9 cellular contexts compared by ENCODE assay signal in genomic region chr5:178205749-178206047, GRCh38. TPM values are rescaled to one million over a fixed set of nuclear protein-coding genes. Genes with fewer than 3 reads are reported as not detected.
DNase-seq lines count a peak whose midpoint lies in the region; ATAC-seq, FAIRE-seq and TF ChIP-seq lines count a peak whose summit lies in the region.
"Had no signal": no experiment of that assay in that cellular context is flagged by ENCODE, and none has a peak within 500 bp of the region (broad histone marks: within the 10 kb centered on the region; RNA-seq: fewer than 3 reads in every experiment).

No MANE protein-coding gene starts in this region.

- peak overlapping the region in 1 of 2 experiments; percentile 70; a peak in 1 of 4 replicates for H3K27ac ChIP-seq in SK-N-SH (ENCODE audit: low read depth in 2 of 2, low read length in 1 of 2)
- peak overlapping the region in 1 of 2 donors; percentile 33 for H3K27ac ChIP-seq in kidney (ENCODE audit: low read depth in 2 of 2, low read length in 2 of 2)
- H3K27ac ChIP-seq in stomach, result peak overlapping the region; percentile 94 to 98 (median 96)

- TF ChIP-seq POLR2A in stomach (IDR thresholded peaks at IDR 0.05), result no peak

- H3K9ac ChIP-seq in SK-N-SH (peak overlapping the region; percentile 95), kidney (ENCODE audit: low read length in 2 of 2) (peak overlapping the region; percentile 38 to 68)

- no peak for ATAC-seq in SK-N-SH treated with all-trans-retinoic acid at 6 μM for 48 hours
- no peak for ATAC-seq in activated naive CD8-positive, alpha-beta T cell treated with anti-CD3 and anti-CD28 coated beads, Interleukin-2, amount 10 ng/mL, durations not matched to agents 7 days and 5 days (ENCODE audit: low read depth)

- POLR2A ChIA-PET in SK-N-SH (lab: Yijun Ruan, JAX), result no interaction called here
- POLR2A ChIA-PET in activated naive CD8-positive, alpha-beta T cell treated with anti-CD3 and anti-CD28 coated beads, Interleukin-2, amount 10 ng/mL, durations not matched to agents 7 days and 5 days (lab: Charles Lee), result interaction anchor here (0.9 to 2.4 kb wide), 6 partner anchors 9 to 52 kb away, joined by 3 to 12 read pairs (median 4); partner anchors contain the start of genes NHP2 and PHYKPL

- H3K9me3 ChIP-seq in SK-N-SH, result no peaks in the 10 kb centered on the region
- H3K9me3 ChIP-seq in kidney (ENCODE audit: control insufficient read depth in 1 of 2, low read length in 2 of 2), result no peaks in the 10 kb centered on the region
- no peaks in the 10 kb centered on the region for H3K9me3 ChIP-seq in stomach

- no peaks in the 10 kb centered on the region for H3K9me3 Mint-ChIP-seq in activated naive CD8-positive, alpha-beta T cell treated with anti-CD3 and anti-CD28 coated beads, Interleukin-2, amount 10 ng/mL, durations not matched to agents 7 days and 5 days

- peaks cover 3% of the 10 kb centered on the region for H3F3A ChIP-seq in SK-N-SH (replicated peaks; ENCODE audit: insufficient read depth)

- H3K36me3 Mint-ChIP-seq in activated naive CD8-positive, alpha-beta T cell treated with anti-CD3 and anti-CD28 coated beads, Interleukin-2, amount 10 ng/mL, durations not matched to agents 7 days and 5 days, result peaks cover 41% of the 10 kb centered on the region

- peak overlapping the region; percentile 80 for H3K27ac Mint-ChIP-seq in activated naive CD8-positive, alpha-beta T cell treated with anti-CD3 and anti-CD28 coated beads, Interleukin-2, amount 10 ng/mL, durations not matched to agents 7 days and 5 days

- peaks cover 37% of the 10 kb centered on the region for H3K4me1 Mint-ChIP-seq in activated naive CD8-positive, alpha-beta T cell treated with anti-CD3 and anti-CD28 coated beads, Interleukin-2, amount 10 ng/mL, durations not matched to agents 7 days and 5 days

- H3K79me2 ChIP-seq in SK-N-SH (ENCODE audit: insufficient read depth), result peaks cover 73% of the 10 kb centered on the region

- H3K4me3 ChIP-seq in SK-N-SH (ENCODE audit: low read depth in 2 of 2, low read length in 1 of 2), result peak overlapping the region; percentile 84 to 90
- H3K4me3 ChIP-seq in kidney (ENCODE audit: low read length in 2 of 2), result peak overlapping the region; percentile 92 to 96
- H3K4me3 ChIP-seq in stomach, result peak overlapping the region; percentile 82 to 99 (median 96)

- peak overlapping the region; percentile 94 for H3K4me2 ChIP-seq in SK-N-SH

- no peak overlapping the region for H2AFZ ChIP-seq in SK-N-SH (ENCODE audit: low read depth)

- H3K36me3 ChIP-seq in SK-N-SH (replicated peaks in 1 of 2; ENCODE audit: control insufficient read depth in 1 of 2, insufficient read depth in 2 of 2, low read length in 1 of 2) (peaks cover 43 to 47% of the 10 kb centered on the region in 2 experiments), kidney (ENCODE audit: control insufficient read depth in 1 of 2, insufficient read depth in 2 of 2, low read length in 2 of 2) (peaks cover 35 to 41% of the 10 kb centered on the region in 2 donors), stomach (peaks cover 42 to 45% (median 43%) of the 10 kb centered on the region in 4 donors)

- CTCF ChIA-PET in SK-N-SH (lab: Yijun Ruan, JAX), result interaction anchor here (2.3 kb wide), 1 partner anchor 27 kb away, joined by 6 read pairs; the partner anchor contains the start of gene PHYKPL

- peaks cover 55% of the 10 kb centered on the region for H4K20me1 ChIP-seq in SK-N-SH (ENCODE audit: insufficient read depth)

- TF ChIP-seq EP300 in SK-N-SH (IDR thresholded peaks at IDR 0.05; ENCODE audit: borderline replicate concordance in 1 of 2, low read depth in 1 of 2, low read length in 1 of 2) (no peak), stomach (IDR thresholded peaks at IDR 0.05) (no peak)

- TF ChIP-seq RAD21 in SK-N-SH (IDR thresholded peaks at IDR 0.05; ENCODE audit: low read length), result no peak

- DNase-seq in SK-N-SH (no peak), kidney (no peak), stomach (no peak), NCI-H2107 (lab: John Stamatoyannopoulos, UW) (no peak), occipital lobe (lab: John Stamatoyannopoulos, UW) (no peak), epidermal melanocyte (ENCODE audit: insufficient read length, low spot score) (no peak)
- DNase-seq in activated naive CD8-positive, alpha-beta T cell treated with anti-CD3 and anti-CD28 coated beads, Interleukin-2, amount 10 ng/mL, durations not matched to agents 7 days and 5 days, result no peak

- intact Hi-C loops in kidney (cut with DNase I), result no loop called here
- intact Hi-C loops in stomach (cut with DNase I; ENCODE audit: low total_unique reads), result no loop called here

- peak overlapping the region; percentile 84 for H3K4me3 Mint-ChIP-seq in activated naive CD8-positive, alpha-beta T cell treated with anti-CD3 and anti-CD28 coated beads, Interleukin-2, amount 10 ng/mL, durations not matched to agents 7 days and 5 days

- H3K27me3 Mint-ChIP-seq in activated naive CD8-positive, alpha-beta T cell treated with anti-CD3 and anti-CD28 coated beads, Interleukin-2, amount 10 ng/mL, durations not matched to agents 7 days and 5 days, result no peaks in the 10 kb centered on the region

- H3K9me2 ChIP-seq in SK-N-SH, result no peaks in the 10 kb centered on the region

- H3K27me3 ChIP-seq in SK-N-SH (ENCODE audit: insufficient read depth) (no peaks in the 10 kb centered on the region), stomach (no peaks in the 10 kb centered on the region)

- H3K4me1 ChIP-seq in SK-N-SH (ENCODE audit: control insufficient read depth in 1 of 2, insufficient read depth in 2 of 2, low read depth in 1 of 2, low read length in 1 of 2) (peaks cover 14 to 21% of the 10 kb centered on the region in 2 experiments), kidney (ENCODE audit: control insufficient read depth in 1 of 2, insufficient read depth in 1 of 2, low read depth in 1 of 2, low read length in 2 of 2) (peaks cover 11 to 15% of the 10 kb centered on the region in 2 donors), stomach (peaks cover 27 to 53% (median 48%) of the 10 kb centered on the region in 4 donors)

- WGBS in SK-N-SH (ENCODE audit: low lambda C conversion rate), result 2% methylated on average over 5 of the region's 5 CpGs
- 3 to 9% (median 4%) methylated on average over 5 of the region's 5 CpGs for WGBS in stomach, 5 donors

- TF ChIP-seq CTCF in SK-N-SH (IDR thresholded peaks at IDR 0.05) (no peak), kidney (IDR thresholded peaks at IDR 0.05; ENCODE audit: borderline replicate concordance, extremely low read depth, insufficient read depth) (no peak), stomach (IDR thresholded peaks at IDR 0.05) (no peak)

- FAIRE-seq in kidney (lab: Jason Lieb, UNC), result no peak
- FAIRE-seq: A204.1 had no signal

TF ChIP-seq in SK-N-SH, 30 proteins besides CTCF, POLR2A, EP300 and RAD21 (continues in another document):
- TF ChIP-seq GABPA (IDR thresholded peaks at IDR 0.05; ENCODE audit: low read depth) (no peak), CHD2 (IDR thresholded peaks at IDR 0.05; ENCODE audit: low read length, partially characterized antibody) (no peak)

TF ChIP-seq in SK-N-SH treated with all-trans-retinoic acid at 6 μM for 48 hours, 23 proteins besides CTCF, POLR2A, EP300 and RAD21 (continues in another document):
- TF ChIP-seq OSR1 (CRISPR knock-in tag; IDR thresholded peaks at IDR 0.05) (no peak), ZNF70 (CRISPR knock-in tag; IDR thresholded peaks at IDR 0.05) (no peak), ZFP3 (CRISPR knock-in tag; IDR thresholded peaks at IDR 0.05) (no peak), RARB (CRISPR knock-in tag; IDR thresholded peaks at IDR 0.05) (no peak), SNAI2 (CRISPR knock-in tag; IDR thresholded peaks at IDR 0.05) (no peak)

RNA-seq across cellular contexts. Expression of gene HNRNPAB, which starts 1.4 kb away (rescaled TPM):
- polyA plus RNA-seq in SK-N-SH (2012; rRNA removed) (157 and 164 TPM in 2 replicates), kidney (ENCODE audit: insufficient read depth, low read depth, low replicate concordance) (81.8 TPM), stomach (100 to 1,000 TPM; 115 to 139 (median 117) TPM)
- polyA plus RNA-seq in SK-N-SH (2012; cell fraction: cytosol; rRNA removed), result 179 and 207 TPM in 2 replicates
- 80.9 and 111 TPM in 2 replicates for polyA plus RNA-seq in SK-N-SH (2012; cell fraction: nucleus; rRNA removed)
- total RNA-seq in activated naive CD8-positive, alpha-beta T cell treated with anti-CD3 and anti-CD28 coated beads, Interleukin-2, amount 10 ng/mL, durations not matched to agents 7 days and 5 days, result 100 to 1,000 TPM; 183 to 198 TPM
- total RNA-seq in kidney (130 TPM), stomach (100 to 1,000 TPM in 2 of 5 donors, 10 to 100 TPM in 3; 25.1 to 327 (median 92.9) TPM), occipital lobe (45.5 TPM)

RNA-seq across cellular contexts. Expression of gene GMCL2, which starts 18.5 kb away (rescaled TPM):
- polyA plus RNA-seq in SK-N-SH (2012; rRNA removed) (not detected in 2 replicates), kidney (ENCODE audit: insufficient read depth, low read depth, low replicate concordance) (not detected), stomach (not detected)
- 0.01 TPM in 2 replicates for polyA plus RNA-seq in SK-N-SH (2012; cell fraction: cytosol; rRNA removed)
- polyA plus RNA-seq in SK-N-SH (2012; cell fraction: nucleus; rRNA removed), result not detected in 2 replicates
- not detected for total RNA-seq in activated naive CD8-positive, alpha-beta T cell treated with anti-CD3 and anti-CD28 coated beads, Interleukin-2, amount 10 ng/mL, durations not matched to agents 7 days and 5 days
- total RNA-seq in kidney (not detected), stomach (not detected), occipital lobe (not detected)

RNA-seq across cellular contexts. Expression of gene PHYKPL, which starts 26.9 kb away (rescaled TPM):
- polyA plus RNA-seq in SK-N-SH (2012; rRNA removed) (46.8 and 61.3 TPM in 2 replicates), kidney (ENCODE audit: insufficient read depth, low read depth, low replicate concordance) (35.3 TPM), stomach (10 to 100 TPM; 22.9 to 38.3 (median 25.9) TPM)
- 18.4 and 23.3 TPM in 2 replicates for polyA plus RNA-seq in SK-N-SH (2012; cell fraction: cytosol; rRNA removed)
- polyA plus RNA-seq in SK-N-SH (2012; cell fraction: nucleus; rRNA removed), result 262 and 272 TPM in 2 replicates
- total RNA-seq in activated naive CD8-positive, alpha-beta T cell treated with anti-CD3 and anti-CD28 coated beads, Interleukin-2, amount 10 ng/mL, durations not matched to agents 7 days and 5 days, result 100 to 1,000 TPM; 158 to 165 TPM
- total RNA-seq in kidney (116 TPM), stomach (100 to 1,000 TPM in 2 of 5 donors, 10 to 100 TPM in 3; 32.1 to 262 (median 56.2) TPM), occipital lobe (12.9 TPM)

RNA-seq across cellular contexts. Expression of gene NHP2, which starts 52.0 kb away (rescaled TPM):
- polyA plus RNA-seq in SK-N-SH (2012; rRNA removed), result 313 and 455 TPM in 2 replicates
- 325 and 409 TPM in 2 replicates for polyA plus RNA-seq in SK-N-SH (2012; cell fraction: cytosol; rRNA removed)
- 134 and 156 TPM in 2 replicates for polyA plus RNA-seq in SK-N-SH (2012; cell fraction: nucleus; rRNA removed)
- total RNA-seq in activated naive CD8-positive, alpha-beta T cell treated with anti-CD3 and anti-CD28 coated beads, Interleukin-2, amount 10 ng/mL, durations not matched to agents 7 days and 5 days, result 100 to 1,000 TPM; 113 to 124 TPM
- total RNA-seq in kidney, result 98.6 TPM
- polyA plus RNA-seq in kidney (ENCODE audit: insufficient read depth, low read depth, low replicate concordance), result 129 TPM
- 10 to 100 TPM in 4 of 5 donors, 1 to 10 TPM in 1; 4.0 to 89.3 (median 25.5) TPM for total RNA-seq in stomach
- 100 to 1,000 TPM; 149 to 182 (median 168) TPM for polyA plus RNA-seq in stomach
- total RNA-seq in occipital lobe, result 62.2 TPM
